ENCODE assay signal across 16 cellular contexts in genomic region chr6:84455630-84456029, GRCh38.
DNase-seq lines count a peak whose midpoint lies in the region; ATAC-seq and TF ChIP-seq lines count a peak whose summit lies in the region.
"Had no signal": no experiment of that assay in that cellular context is flagged by ENCODE, and none has a peak within 500 bp of the region (broad histone marks: within the 10 kb centered on the region; RNA-seq: fewer than 3 reads in every experiment).

No MANE protein-coding gene starts in this region.

- DNase-seq in EL (peak; percentile 19), HK-2 (ENCODE audit: unreplicated experiment) (peak; percentile 35), amniotic epithelial cell (ENCODE audit: low read depth) (peak; percentile 38), iris pigment epithelial cell (ENCODE audit: low read depth) (peak; percentile 36), left lung (no peak), NCI-H526 treated with DMSO at 0.1 percent for 48 hours (lab: John Stamatoyannopoulos, UW) (no peak)
- DNase-seq: ACHN, AML-193, H9, KBM-7, NCI-H1092, NCI-H2081 treated with DMSO at 0.1 percent for 48 hours, NCI-H510A treated with DMSO at 0.1 percent for 48 hours, Peyer's patch, SHP77 had no signal

- ATAC-seq in left lung (no peak), HG03045 (IDR thresholded peaks at IDR 0.05; ENCODE audit: unreplicated experiment) (no peak)

- no peaks in the 10 kb centered on the region for H3K27me3 ChIP-seq in left lung
- H3K27me3 ChIP-seq: Peyer's patch had no signal

- no peaks in the 10 kb centered on the region for H3K9me3 ChIP-seq in left lung
- H3K9me3 ChIP-seq: Peyer's patch had no signal

- no peaks in the 10 kb centered on the region for H3K36me3 ChIP-seq in left lung
- H3K36me3 ChIP-seq: Peyer's patch had no signal

- no peak for TF ChIP-seq CTCF in left lung (IDR thresholded peaks at IDR 0.05)

- no peak overlapping the region for H3K27ac ChIP-seq in left lung
- H3K27ac ChIP-seq: Peyer's patch had no signal

- intact Hi-C loops in left lung (cut with DNase I), result no loop called here

- no peak overlapping the region for H3K4me3 ChIP-seq in left lung
- H3K4me3 ChIP-seq: Peyer's patch had no signal

- H3K4me1 ChIP-seq in left lung, result no peaks in the 10 kb centered on the region
- H3K4me1 ChIP-seq: Peyer's patch had no signal

Comparison
In these comparisons a context has a peak if more than half of its experiments do, and no peak if none do; other contexts are left out.
1. DNase-seq: peak in EL (single experiment), HK-2 (single experiment), amniotic epithelial cell (single experiment) and iris pigment epithelial cell (single experiment); none in left lung (0 of 2) and NCI-H526 treated with DMSO at 0.1 percent for 48 hours (single experiment).